ENCODE assay signal across 1 cellular context in the genomic region with DNA sequence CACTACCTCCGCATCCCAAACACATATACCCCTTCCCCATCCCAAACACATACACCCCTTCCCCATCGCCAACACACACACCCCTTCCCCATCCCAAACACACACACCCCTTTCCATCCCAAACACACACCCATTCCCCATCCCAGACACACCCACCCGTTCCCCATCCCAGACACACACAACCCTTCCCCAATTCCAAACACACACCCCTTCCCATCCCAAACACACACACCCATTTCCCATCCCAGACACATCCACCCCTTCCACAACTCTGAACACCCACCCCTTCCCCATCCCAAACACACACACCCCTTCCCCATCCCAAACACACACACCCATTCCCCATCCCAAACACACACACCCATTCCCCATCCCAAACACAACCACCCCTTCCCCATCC.
TF ChIP-seq lines count a peak whose summit lies in the region.

No MANE protein-coding gene starts in this region.

TF ChIP-seq in IMR-90, 13 proteins besides CTCF, POLR2A, EP300 and RAD21:
- TF ChIP-seq, protein P1, sequence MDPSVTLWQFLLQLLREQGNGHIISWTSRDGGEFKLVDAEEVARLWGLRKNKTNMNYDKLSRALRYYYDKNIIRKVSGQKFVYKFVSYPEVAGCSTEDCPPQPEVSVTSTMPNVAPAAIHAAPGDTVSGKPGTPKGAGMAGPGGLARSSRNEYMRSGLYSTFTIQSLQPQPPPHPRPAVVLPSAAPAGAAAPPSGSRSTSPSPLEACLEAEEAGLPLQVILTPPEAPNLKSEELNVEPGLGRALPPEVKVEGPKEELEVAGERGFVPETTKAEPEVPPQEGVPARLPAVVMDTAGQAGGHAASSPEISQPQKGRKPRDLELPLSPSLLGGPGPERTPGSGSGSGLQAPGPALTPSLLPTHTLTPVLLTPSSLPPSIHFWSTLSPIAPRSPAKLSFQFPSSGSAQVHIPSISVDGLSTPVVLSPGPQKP (IDR thresholded peaks at IDR 0.05; ENCODE audit: borderline replicate concordance, low read depth, low read length): no peak
- no peak for TF ChIP-seq MAZ (IDR thresholded peaks at IDR 0.05; ENCODE audit: borderline replicate concordance, low read depth, low read length)
- TF ChIP-seq CEBPB (IDR thresholded peaks at IDR 0.05; ENCODE audit: low read depth, low read length): no peak
- no peak for TF ChIP-seq BHLHE40 (IDR thresholded peaks at IDR 0.05; ENCODE audit: low read depth, low read length)
- no peak for TF ChIP-seq CHD1 (IDR thresholded peaks at IDR 0.05; ENCODE audit: low read depth, low read length)
- TF ChIP-seq RCOR1 (IDR thresholded peaks at IDR 0.05; ENCODE audit: insufficient replicate concordance, low read length): no peak
- TF ChIP-seq MXI1 (IDR thresholded peaks at IDR 0.05; ENCODE audit: borderline replicate concordance, low read depth, low read length): no peak
- no peak for TF ChIP-seq USF2 (IDR thresholded peaks at IDR 0.05; ENCODE audit: low read depth, low read length)
- no peak for TF ChIP-seq SMC3 (IDR thresholded peaks at IDR 0.05; ENCODE audit: low read depth, low read length)
- no peak for TF ChIP-seq RFX5 (IDR thresholded peaks at IDR 0.05; ENCODE audit: low read depth, low read length)
- no peak for TF ChIP-seq MAFK (IDR thresholded peaks at IDR 0.05; ENCODE audit: low read depth, low read length)
